Comparison of ENCODE assay signal across 12 cellular contexts in the genomic region with DNA sequence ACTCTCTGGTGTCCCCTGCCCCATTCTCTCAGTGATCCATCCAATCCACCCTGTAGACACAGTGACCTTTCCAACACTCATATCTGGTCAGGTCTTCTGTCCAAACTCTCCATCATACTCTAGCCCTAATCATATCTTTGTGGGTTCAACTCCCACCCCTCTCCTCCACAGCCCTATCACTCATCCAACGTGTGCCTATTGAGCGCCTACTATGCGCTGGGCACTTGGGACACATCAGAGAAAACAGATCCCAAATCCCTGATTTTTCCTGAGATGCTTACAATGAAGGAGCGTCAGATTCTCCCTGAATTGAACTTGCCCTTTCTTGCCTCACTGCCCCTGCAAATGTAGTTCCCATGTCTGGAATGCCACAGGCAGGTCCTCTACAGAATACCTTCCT. TPM values are rescaled to one million over a fixed set of nuclear protein-coding genes. Genes with fewer than 3 reads are reported as not detected.
DNase-seq lines count a peak whose midpoint lies in the region; ATAC-seq and TF ChIP-seq lines count a peak whose summit lies in the region.
"Had no signal": no experiment of that assay in that cellular context is flagged by ENCODE, and none has a peak within 500 bp of the region (broad histone marks: within the 10 kb centered on the region; RNA-seq: fewer than 3 reads in every experiment).

No MANE protein-coding gene starts in this region.

- H3K27me3 ChIP-seq in CD8-positive, alpha-beta T cell (ENCODE audit: insufficient read depth, low read length) = no peaks in the 10 kb centered on the region
- no peaks in the 10 kb centered on the region for H3K27me3 ChIP-seq in WERI-Rb-1 (ENCODE audit: insufficient read depth, low read depth, severe bottlenecking)
- H3K27me3 ChIP-seq: left lung, thyroid gland had no signal

- no peak overlapping the region for H3K4me3 ChIP-seq in CD8-positive, alpha-beta T cell (ENCODE audit: low read depth, low read length)
- H3K4me3 ChIP-seq in LNCaP clone FGC (ENCODE audit: low read depth, low read length) (peak overlapping the region; percentile 94; the same call in 1 of the 2 replicates), WERI-Rb-1 (ENCODE audit: low read depth, low read length) (no peak overlapping the region)
- H3K4me3 ChIP-seq: thyroid gland had no signal

- CTCF ChIA-PET in CD8-positive, alpha-beta T cell (lab: Charles Lee) = no interaction called here

- no peak for TF ChIP-seq CTCF in CD8-positive, alpha-beta T cell (IDR thresholded peaks at IDR 0.05)
- TF ChIP-seq CTCF in LNCaP clone FGC (IDR thresholded peaks at IDR 0.05; ENCODE audit: control insufficient read depth, extremely low read depth, insufficient read depth) (no peak), glutamatergic neuron (IDR thresholded peaks at IDR 0.05; ENCODE audit: partially characterized antibody, unreplicated experiment) (no peak), WERI-Rb-1 (IDR thresholded peaks at IDR 0.05; ENCODE audit: low read depth, low read length) (no peak)

- peak overlapping the region; percentile 49 for H3K27ac Mint-ChIP-seq in CD8-positive, alpha-beta T cell
- no peak overlapping the region for H3K27ac Mint-ChIP-seq in glutamatergic neuron (ENCODE audit: unreplicated experiment)

- no peak for ATAC-seq in CD8-positive, alpha-beta T cell
- ATAC-seq: activated CD4-positive, CD25-positive, alpha-beta regulatory T cell treated with anti-CD3 and anti-CD28 coated beads, Interleukin-2, amount 50 U/mL, for 24 hours; esophagus mucosa; left lung had no signal

- H3K9me3 Mint-ChIP-seq in CD8-positive, alpha-beta T cell = no peaks in the 10 kb centered on the region
- no peaks in the 10 kb centered on the region for H3K9me3 Mint-ChIP-seq in glutamatergic neuron (ENCODE audit: unreplicated experiment)

- H3K36me3 ChIP-seq in CD8-positive, alpha-beta T cell (ENCODE audit: insufficient read depth, low read length) = peaks cover 10% of the 10 kb centered on the region
- H3K36me3 ChIP-seq in WERI-Rb-1 = peaks cover 53% of the 10 kb centered on the region

- peaks cover 18% of the 10 kb centered on the region for H3K4me1 ChIP-seq in CD8-positive, alpha-beta T cell (ENCODE audit: insufficient read depth, low read length)

- intact Hi-C loops in CD8-positive, alpha-beta T cell (cut with DNase I, micrococcal nuclease) = no loop called here

- H3K4me3 Mint-ChIP-seq in CD8-positive, alpha-beta T cell = no peak overlapping the region
- H3K4me3 Mint-ChIP-seq in glutamatergic neuron (ENCODE audit: unreplicated experiment) = peak overlapping the region; percentile 17

- DNase-seq in CD8-positive, alpha-beta T cell = no peak
- DNase-seq in LNCaP clone FGC (ENCODE audit: low read depth) = no peak
- no peak for DNase-seq in glutamatergic neuron
- DNase-seq in WERI-Rb-1 = no peak
- no peak for DNase-seq in NCI-H69 (lab: John Stamatoyannopoulos, UW)
- DNase-seq: left lung, NCI-H187, NCI-H748 treated with DMSO at 0.1 percent for 48 hours, thyroid gland had no signal

- POLR2A ChIA-PET in CD8-positive, alpha-beta T cell (lab: Charles Lee) = no interaction called here

- no peaks in the 10 kb centered on the region for H3K27me3 Mint-ChIP-seq in CD8-positive, alpha-beta T cell (ENCODE audit: low read depth)
- peaks cover 1% of the 10 kb centered on the region for H3K27me3 Mint-ChIP-seq in glutamatergic neuron (ENCODE audit: unreplicated experiment)

- H3K36me3 Mint-ChIP-seq in CD8-positive, alpha-beta T cell = peaks cover 36% of the 10 kb centered on the region
- no peaks in the 10 kb centered on the region for H3K36me3 Mint-ChIP-seq in glutamatergic neuron (ENCODE audit: unreplicated experiment)

- H3K4me1 Mint-ChIP-seq in CD8-positive, alpha-beta T cell (ENCODE audit: low read depth) = peaks cover 11% of the 10 kb centered on the region
- H3K4me1 Mint-ChIP-seq in glutamatergic neuron (ENCODE audit: low read depth, unreplicated experiment) = peaks cover 2% of the 10 kb centered on the region

- no peak overlapping the region for H3K27ac ChIP-seq in CD8-positive, alpha-beta T cell (ENCODE audit: low read depth, low read length)
- no peak overlapping the region for H3K27ac ChIP-seq in WERI-Rb-1
- H3K27ac ChIP-seq: thyroid gland had no signal

- H3K9me3 ChIP-seq in CD8-positive, alpha-beta T cell (ENCODE audit: low read length) = no peaks in the 10 kb centered on the region
- no peaks in the 10 kb centered on the region for H3K9me3 ChIP-seq in WERI-Rb-1 (ENCODE audit: severe bottlenecking)
- H3K9me3 ChIP-seq: left lung, thyroid gland had no signal

RNA-seq across cellular contexts. Expression of gene DCTPP1, which starts 1.8 kb away (rescaled TPM):
- total RNA-seq in CD8-positive, alpha-beta T cell = 1 to 10 TPM; 4.0 to 5.5 TPM
- total RNA-seq in glutamatergic neuron (ENCODE audit: unreplicated experiment) = 37.6 TPM

RNA-seq across cellular contexts. Expression of gene SEPHS2, which starts 17.6 kb away (rescaled TPM):
- 10 to 100 TPM; 22.6 to 24.1 TPM for total RNA-seq in CD8-positive, alpha-beta T cell
- total RNA-seq in glutamatergic neuron (ENCODE audit: unreplicated experiment) = 43.2 TPM

RNA-seq across cellular contexts. Expression of gene ZNF771, which starts 20.6 kb away (rescaled TPM):
- total RNA-seq in CD8-positive, alpha-beta T cell = under 1 TPM; 0.87 to 0.92 TPM
- total RNA-seq in glutamatergic neuron (ENCODE audit: unreplicated experiment) = 7.8 TPM

RNA-seq across cellular contexts. Expression of gene ZNF48, which starts 32.8 kb away (rescaled TPM):
- total RNA-seq in CD8-positive, alpha-beta T cell = 1 to 10 TPM; 2.3 to 2.4 TPM
- total RNA-seq in glutamatergic neuron (ENCODE audit: unreplicated experiment) = 74.7 TPM

RNA-seq across cellular contexts. Expression of gene ITGAL, which starts 44.5 kb away (rescaled TPM):
- 100 to 1,000 TPM; 187 to 218 TPM for total RNA-seq in CD8-positive, alpha-beta T cell
- total RNA-seq in glutamatergic neuron (ENCODE audit: unreplicated experiment) = not detected
- total RNA-seq: SK-MEL-5 had no signal
